In genomic region chr15:63891079-63891762, GRCh38 we compare ENCODE assay signal across 1 cellular context.
A peak's percentile ranks its signal among the peaks of the same experiment; 100 is the strongest.
TF ChIP-seq lines count a peak whose summit lies in the region.

No MANE protein-coding gene starts in this region.

TF ChIP-seq in K562, 482 proteins besides CTCF, POLR2A, EP300 and RAD21 (continued from another document and continues in another):
- TF ChIP-seq, protein P1, sequence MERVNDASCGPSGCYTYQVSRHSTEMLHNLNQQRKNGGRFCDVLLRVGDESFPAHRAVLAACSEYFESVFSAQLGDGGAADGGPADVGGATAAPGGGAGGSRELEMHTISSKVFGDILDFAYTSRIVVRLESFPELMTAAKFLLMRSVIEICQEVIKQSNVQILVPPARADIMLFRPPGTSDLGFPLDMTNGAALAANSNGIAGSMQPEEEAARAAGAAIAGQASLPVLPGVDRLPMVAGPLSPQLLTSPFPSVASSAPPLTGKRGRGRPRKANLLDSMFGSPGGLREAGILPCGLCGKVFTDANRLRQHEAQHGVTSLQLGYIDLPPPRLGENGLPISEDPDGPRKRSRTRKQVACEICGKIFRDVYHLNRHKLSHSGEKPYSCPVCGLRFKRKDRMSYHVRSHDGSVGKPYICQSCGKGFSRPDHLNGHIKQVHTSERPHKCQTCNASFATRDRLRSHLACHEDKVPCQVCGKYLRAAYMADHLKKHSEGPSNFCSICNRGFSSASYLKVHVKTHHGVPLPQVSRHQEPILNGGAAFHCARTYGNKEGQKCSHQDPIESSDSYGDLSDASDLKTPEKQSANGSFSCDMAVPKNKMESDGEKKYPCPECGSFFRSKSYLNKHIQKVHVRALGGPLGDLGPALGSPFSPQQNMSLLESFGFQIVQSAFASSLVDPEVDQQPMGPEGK (CRISPR knock-in tag; IDR thresholded peaks at IDR 0.05; ENCODE audit: borderline replicate concordance) = no peak
- TF ChIP-seq ZNF766 (CRISPR knock-in tag; conservative IDR thresholded peaks at IDR 0.05) = 0 out of 2 replicates have a peak, but pooled peaks have one; percentile 42
- TF ChIP-seq ZBTB17 (CRISPR knock-in tag; IDR thresholded peaks at IDR 0.05) = 0 out of 2 replicates have a peak, but pooled peaks have one; percentile 28
- no peak for TF ChIP-seq MGA (IDR thresholded peaks at IDR 0.05)
- peak in 1 of 2 experiments; percentile 26; a peak in 1 of 4 replicates for TF ChIP-seq ARNT (IDR thresholded peaks at IDR 0.05)
- no peak for TF ChIP-seq ID3 (CRISPR knock-in tag; IDR thresholded peaks at IDR 0.05)
- peak; percentile 49; the same call in 1 of the 2 replicates for TF ChIP-seq ID3 (tag; IDR thresholded peaks at IDR 0.05)
- TF ChIP-seq ZBTB8A (IDR thresholded peaks at IDR 0.05; ENCODE audit: partially characterized antibody) = no peak
- TF ChIP-seq KDM1A (IDR thresholded peaks at IDR 0.05) = peak in 1 of 2 experiments; percentile 64; a peak in 3 of 4 replicates
- TF ChIP-seq KLF16 (IDR thresholded peaks at IDR 0.05) = peak; percentile 40; the same call in 1 of the 2 replicates
- peak; percentile 75 for TF ChIP-seq ARID2 (IDR thresholded peaks at IDR 0.05)
- peak; percentile 31; the same call in 1 of the 2 replicates for TF ChIP-seq TCF3 (CRISPR knock-in tag; IDR thresholded peaks at IDR 0.05)
- no peak for TF ChIP-seq BCL6 (CRISPR knock-in tag; IDR thresholded peaks at IDR 0.05)
- 0 out of 2 replicates have a peak, but pooled peaks have one; percentile 23 for TF ChIP-seq NFIC (IDR thresholded peaks at IDR 0.05)
- peak; percentile 70 for TF ChIP-seq TFAP4 (CRISPR knock-in tag; IDR thresholded peaks at IDR 0.05; ENCODE audit: borderline replicate concordance)
- TF ChIP-seq E2F4 (CRISPR knock-in tag; IDR thresholded peaks at IDR 0.05; ENCODE audit: low read depth) = 0 out of 2 replicates have a peak, but pooled peaks have one; percentile 39
- no peak for TF ChIP-seq RBBP5 (IDR thresholded peaks at IDR 0.05; ENCODE audit: borderline replicate concordance, insufficient read depth, low read length, poor library complexity, severe bottlenecking)
- TF ChIP-seq TEAD1 (CRISPR knock-in tag; IDR thresholded peaks at IDR 0.05) = peak in 1 of 2 experiments; percentile 89; a peak in 2 of 4 replicates
- TF ChIP-seq CBX5 (IDR thresholded peaks at IDR 0.05; ENCODE audit: borderline replicate concordance, low read depth) = no peak
- TF ChIP-seq ZFP36 (IDR thresholded peaks at IDR 0.05; ENCODE audit: low read depth, low read length, partially characterized antibody) = peak; percentile 27
- 0 out of 2 replicates have a peak, but pooled peaks have one; percentile 28 for TF ChIP-seq GABPB1 (CRISPR knock-in tag; IDR thresholded peaks at IDR 0.05)
- 0 out of 2 replicates have a peak, but pooled peaks have one; percentile 20 for TF ChIP-seq ZNF764 (CRISPR knock-in tag; IDR thresholded peaks at IDR 0.05; ENCODE audit: low read depth)
- no peak; the same call in none of the 2 replicates for TF ChIP-seq HDAC2 (IDR thresholded peaks at IDR 0.05)
- TF ChIP-seq CHAMP1 (IDR thresholded peaks at IDR 0.05) = peak; percentile 80; the same call in 1 of the 2 replicates
- 0 out of 2 replicates have a peak, but pooled peaks have one; percentile 42 for TF ChIP-seq ERF (CRISPR knock-in tag; IDR thresholded peaks at IDR 0.05)
- TF ChIP-seq ZNF583 (CRISPR knock-in tag; IDR thresholded peaks at IDR 0.05) = no peak
- TF ChIP-seq, protein P2, sequence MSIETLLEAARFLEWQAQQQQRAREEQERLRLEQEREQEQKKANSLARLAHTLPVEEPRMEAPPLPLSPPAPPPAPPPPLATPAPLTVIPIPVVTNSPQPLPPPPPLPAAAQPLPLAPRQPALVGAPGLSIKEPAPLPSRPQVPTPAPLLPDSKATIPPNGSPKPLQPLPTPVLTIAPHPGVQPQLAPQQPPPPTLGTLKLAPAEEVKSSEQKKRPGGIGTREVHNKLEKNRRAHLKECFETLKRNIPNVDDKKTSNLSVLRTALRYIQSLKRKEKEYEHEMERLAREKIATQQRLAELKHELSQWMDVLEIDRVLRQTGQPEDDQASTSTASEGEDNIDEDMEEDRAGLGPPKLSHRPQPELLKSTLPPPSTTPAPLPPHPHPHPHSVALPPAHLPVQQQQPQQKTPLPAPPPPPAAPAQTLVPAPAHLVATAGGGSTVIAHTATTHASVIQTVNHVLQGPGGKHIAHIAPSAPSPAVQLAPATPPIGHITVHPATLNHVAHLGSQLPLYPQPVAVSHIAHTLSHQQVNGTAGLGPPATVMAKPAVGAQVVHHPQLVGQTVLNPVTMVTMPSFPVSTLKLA (conservative IDR thresholded peaks at IDR 0.05) = 0 out of 4 replicates have a peak, but pooled peaks of 1 of the 2 experiments have one; percentile 24
- peak; percentile 37 for TF ChIP-seq HMGN3 (IDR thresholded peaks at IDR 0.05; ENCODE audit: borderline replicate concordance, extremely low read depth, insufficient read length, low read depth, low read length)
- TF ChIP-seq TEAD4 (IDR thresholded peaks at IDR 0.05; ENCODE audit: low read length) = peak; percentile 11; the same call in 1 of the 2 replicates
- TF ChIP-seq TEAD4 (CRISPR knock-in tag; IDR thresholded peaks at IDR 0.05; ENCODE audit: borderline replicate concordance) = no peak
- peak; percentile 86 for TF ChIP-seq SMC3 (conservative IDR thresholded peaks at IDR 0.05; ENCODE audit: insufficient read depth, low read depth, low read length)
- no peak for TF ChIP-seq JUND (IDR thresholded peaks at IDR 0.05; ENCODE audit: borderline replicate concordance, low read depth, low read length)
- TF ChIP-seq JUND (tag; IDR thresholded peaks at IDR 0.05; ENCODE audit: borderline replicate concordance, low read depth, low read length) = peak; percentile 29; the same call in 1 of the 3 replicates
- no peak for TF ChIP-seq MAFF (IDR thresholded peaks at IDR 0.05; ENCODE audit: low read length)
- peak in 1 of 2 experiments; percentile 55; a peak in 1 of 4 replicates for TF ChIP-seq NONO (IDR thresholded peaks at IDR 0.05; ENCODE audit: low read depth in 2 of 2, low read length in 1 of 2)
- TF ChIP-seq POLR2B (IDR thresholded peaks at IDR 0.05; ENCODE audit: low read depth, partially characterized antibody) = no peak
- peak; percentile 33; the same call in 1 of the 2 replicates for TF ChIP-seq SP1 (CRISPR knock-in tag; IDR thresholded peaks at IDR 0.05)
- peak; percentile 77; the same call in 1 of the 2 replicates for TF ChIP-seq MTA3 (IDR thresholded peaks at IDR 0.05; ENCODE audit: borderline replicate concordance)
